1 cellular context compared by ENCODE assay signal in the genomic region with DNA sequence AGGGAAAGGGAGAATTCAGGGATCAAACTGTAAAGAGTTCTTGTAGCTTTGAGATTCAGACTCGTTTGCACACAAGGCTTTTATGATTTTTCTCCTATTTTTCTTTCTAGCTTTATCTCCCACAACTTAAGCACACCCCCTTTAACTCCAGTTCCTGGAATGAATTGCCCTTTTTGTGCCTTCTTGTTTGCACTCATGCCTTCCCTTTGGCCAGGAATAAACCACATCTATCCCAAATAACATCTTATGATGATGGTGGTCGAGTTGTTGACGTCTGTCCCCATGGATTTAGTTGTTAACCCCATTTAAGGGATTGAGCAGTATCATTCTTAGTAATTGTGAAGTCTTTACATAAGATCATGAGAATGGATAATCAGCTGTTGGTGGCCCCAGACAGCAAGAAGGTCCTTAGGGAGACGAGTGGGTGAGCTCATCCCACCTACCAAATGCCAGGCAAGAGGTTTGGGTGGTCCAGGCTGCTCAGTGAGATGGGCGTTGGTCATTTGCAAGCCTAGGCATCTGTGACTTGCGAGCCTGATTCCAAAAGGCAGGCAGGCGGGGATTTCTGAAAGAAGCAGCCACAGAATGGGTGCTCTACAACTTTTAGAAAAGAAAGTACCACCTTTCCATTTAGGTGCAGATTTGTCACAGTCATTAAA.
TF ChIP-seq lines count a peak whose summit lies in the region.

No MANE protein-coding gene starts in this region.

TF ChIP-seq in K562, 482 proteins besides CTCF, POLR2A, EP300 and RAD21:
- peak; percentile 34; the same call in 1 of the 2 replicates for TF ChIP-seq SMARCA4 (IDR thresholded peaks at IDR 0.05)
- peak; percentile 17 for TF ChIP-seq RBBP5 (IDR thresholded peaks at IDR 0.05; ENCODE audit: borderline replicate concordance, insufficient read depth, low read length, poor library complexity, severe bottlenecking)
- TF ChIP-seq, protein P1, sequence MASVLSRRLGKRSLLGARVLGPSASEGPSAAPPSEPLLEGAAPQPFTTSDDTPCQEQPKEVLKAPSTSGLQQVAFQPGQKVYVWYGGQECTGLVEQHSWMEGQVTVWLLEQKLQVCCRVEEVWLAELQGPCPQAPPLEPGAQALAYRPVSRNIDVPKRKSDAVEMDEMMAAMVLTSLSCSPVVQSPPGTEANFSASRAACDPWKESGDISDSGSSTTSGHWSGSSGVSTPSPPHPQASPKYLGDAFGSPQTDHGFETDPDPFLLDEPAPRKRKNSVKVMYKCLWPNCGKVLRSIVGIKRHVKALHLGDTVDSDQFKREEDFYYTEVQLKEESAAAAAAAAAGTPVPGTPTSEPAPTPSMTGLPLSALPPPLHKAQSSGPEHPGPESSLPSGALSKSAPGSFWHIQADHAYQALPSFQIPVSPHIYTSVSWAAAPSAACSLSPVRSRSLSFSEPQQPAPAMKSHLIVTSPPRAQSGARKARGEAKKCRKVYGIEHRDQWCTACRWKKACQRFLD (CRISPR knock-in tag; IDR thresholded peaks at IDR 0.05): no peak
- no peak for TF ChIP-seq E2F4 (CRISPR knock-in tag; IDR thresholded peaks at IDR 0.05; ENCODE audit: low read depth)
- TF ChIP-seq, protein P2, sequence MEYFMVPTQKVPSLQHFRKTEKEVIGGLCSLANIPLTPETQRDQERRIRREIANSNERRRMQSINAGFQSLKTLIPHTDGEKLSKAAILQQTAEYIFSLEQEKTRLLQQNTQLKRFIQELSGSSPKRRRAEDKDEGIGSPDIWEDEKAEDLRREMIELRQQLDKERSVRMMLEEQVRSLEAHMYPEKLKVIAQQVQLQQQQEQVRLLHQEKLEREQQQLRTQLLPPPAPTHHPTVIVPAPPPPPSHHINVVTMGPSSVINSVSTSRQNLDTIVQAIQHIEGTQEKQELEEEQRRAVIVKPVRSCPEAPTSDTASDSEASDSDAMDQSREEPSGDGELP (CRISPR knock-in tag; IDR thresholded peaks at IDR 0.05; ENCODE audit: borderline replicate concordance): peak; percentile 51; the same call in 1 of the 2 replicates
- TF ChIP-seq ZNF354B (CRISPR knock-in tag; IDR thresholded peaks at IDR 0.05): no peak
- peak; percentile 58 for TF ChIP-seq SAP30 (IDR thresholded peaks at IDR 0.05; ENCODE audit: borderline replicate concordance, insufficient read depth, low read depth, low read length, poor library complexity, severe bottlenecking)
- TF ChIP-seq KAT7 (CRISPR knock-in tag; IDR thresholded peaks at IDR 0.05; ENCODE audit: borderline replicate concordance): 0 out of 2 replicates have a peak, but pooled peaks have one; percentile 13
- TF ChIP-seq SP1 (CRISPR knock-in tag; IDR thresholded peaks at IDR 0.05): peak; percentile 42; the same call in 1 of the 2 replicates
- TF ChIP-seq PBX2 (CRISPR knock-in tag; IDR thresholded peaks at IDR 0.05; ENCODE audit: low read depth): no peak
- TF ChIP-seq PBX2 (tag; conservative IDR thresholded peaks at IDR 0.05; ENCODE audit: low read depth): no peak
- TF ChIP-seq HDAC1 (IDR thresholded peaks at IDR 0.05): 0 out of 4 replicates have a peak, but pooled peaks of 1 of the 2 experiments have one; percentile 30
